19 cellular contexts compared by ENCODE assay signal in genomic region chr5:153619706-153620105, GRCh38.
DNase-seq lines count a peak whose midpoint lies in the region; ATAC-seq and TF ChIP-seq lines count a peak whose summit lies in the region.
"Had no signal": no experiment of that assay in that cellular context is flagged by ENCODE, and none has a peak within 500 bp of the region (broad histone marks: within the 10 kb centered on the region; RNA-seq: fewer than 3 reads in every experiment).

No MANE protein-coding gene starts in this region.

- ATAC-seq in lung (ENCODE audit: insufficient read depth, low FRiP score) (peak; percentile 69), GM21423 (IDR thresholded peaks at IDR 0.05; ENCODE audit: unreplicated experiment) (no peak), GM21825 (IDR thresholded peaks at IDR 0.05; ENCODE audit: unreplicated experiment) (no peak)
- ATAC-seq: WTC11 had no signal

- no peak for TF ChIP-seq CTCF in lung (IDR thresholded peaks at IDR 0.05; ENCODE audit: control extremely low read depth, extremely low read depth)

- H3K27me3 ChIP-seq in SJSA1 (replicated peaks) (no peaks in the 10 kb centered on the region), lung (ENCODE audit: control insufficient read depth, insufficient read depth) (no peaks in the 10 kb centered on the region)
- H3K27me3 ChIP-seq: colonic mucosa, upper lobe of left lung had no signal

- H3K9me3 ChIP-seq in SJSA1 (replicated peaks) (no peaks in the 10 kb centered on the region), lung (ENCODE audit: control insufficient read depth in 2 of 2, insufficient read depth in 1 of 2, low read length in 1 of 2) (no peaks in the 10 kb centered on the region)
- H3K9me3 ChIP-seq: colonic mucosa, upper lobe of left lung had no signal

- no peak overlapping the region for H3K4me3 ChIP-seq in SJSA1
- H3K4me3 ChIP-seq in lung = no peak overlapping the region
- H3K4me3 ChIP-seq: colonic mucosa, upper lobe of left lung had no signal

- H3K4me1 ChIP-seq in SJSA1 (replicated peaks) = peaks cover 49% of the 10 kb centered on the region
- H3K4me1 ChIP-seq in lung (ENCODE audit: control insufficient read depth in 2 of 2, insufficient read depth in 2 of 2, low read length in 2 of 2) = no peaks in the 10 kb centered on the region
- H3K4me1 ChIP-seq: colonic mucosa had no signal

- H3K36me3 ChIP-seq in SJSA1 (no peaks in the 10 kb centered on the region), lung (ENCODE audit: control insufficient read depth in 2 of 2, insufficient read depth in 2 of 2, low read length in 2 of 2) (no peaks in the 10 kb centered on the region)
- H3K36me3 ChIP-seq: colonic mucosa, upper lobe of left lung had no signal

- WGBS in lung, 2 donors = 41 to 70% methylated on average over 2 of the region's 2 CpGs

- DNase-seq in EH (ENCODE audit: low read depth) (peak; percentile 87), SJSA1 (ENCODE audit: low read depth in 1 of 2, low spot score in 2 of 2) (peak in 1 of 2 experiments; percentile 33), dermis blood vessel endothelial cell (peak; percentile 71), lung (ENCODE audit: low spot score) (peak; percentile 56), NCI-H345 treated with DMSO at 0.1 percent for 48 hours (lab: John Stamatoyannopoulos, UW; ENCODE audit: unreplicated experiment) (no peak), germinal center (ENCODE audit: low spot score) (no peak)
- DNase-seq: activated naive CD8-positive, alpha-beta T cell treated with anti-CD3 and anti-CD28 coated beads, Interleukin-2, amount 10 ng/mL, durations not matched to agents 7 days and 5 days; colonic mucosa; DND-41; glutamatergic neuron; KG1; naive B cell; NCI-H2029 treated with DMSO at 0.1 percent for 48 hours; SHP77; stimulated activated CD4-positive, alpha-beta T cell treated with anti-CD3 and anti-CD28 coated beads, Interleukin-4, amount 100 ng/mL, for 1 hour had no signal

- peak overlapping the region; percentile 31 for H3K27ac ChIP-seq in SJSA1
- no peak overlapping the region for H3K27ac ChIP-seq in lung (ENCODE audit: low read depth in 1 of 2, low read length in 1 of 2)
- H3K27ac ChIP-seq: colonic mucosa had no signal

Comparison
In these comparisons a context has a peak if more than half of its experiments do, and no peak if none do; other contexts are left out.
1. DNase-seq: peak in EH (single experiment), dermis blood vessel endothelial cell (single experiment) and lung (single experiment); none in NCI-H345 treated with DMSO at 0.1 percent for 48 hours (single experiment) and germinal center (single experiment).